ENCODE assay signal across 16 cellular contexts in genomic region chr9:112624711-112625707, GRCh38.
DNase-seq lines count a peak whose midpoint lies in the region; FAIRE-seq and TF ChIP-seq lines count a peak whose summit lies in the region.
"Had no signal": no experiment of that assay in that cellular context is flagged by ENCODE, and none has a peak within 500 bp of the region (broad histone marks: within the 10 kb centered on the region; RNA-seq: fewer than 3 reads in every experiment).

No MANE protein-coding gene starts in this region.

- no peaks in the 10 kb centered on the region for H3K36me3 ChIP-seq in bronchial epithelial cell (ENCODE audit: control insufficient read depth, insufficient read depth, low read length)
- H3K36me3 ChIP-seq: MG63 had no signal

- H3K4me3 Mint-ChIP-seq in progenitor cell of endocrine pancreas (ENCODE audit: low read depth), result no peak overlapping the region
- H3K4me3 Mint-ChIP-seq: CD8-positive, alpha-beta memory T cell had no signal

- H3K4me1 Mint-ChIP-seq in progenitor cell of endocrine pancreas (ENCODE audit: low read depth), result peaks cover 5% of the 10 kb centered on the region
- H3K4me1 Mint-ChIP-seq: CD8-positive, alpha-beta memory T cell had no signal

- peak overlapping the region; percentile 41 for H3K27ac Mint-ChIP-seq in progenitor cell of endocrine pancreas
- H3K27ac Mint-ChIP-seq: CD8-positive, alpha-beta memory T cell had no signal

- H3K4me3 ChIP-seq in bronchial epithelial cell (ENCODE audit: low read depth, low read length), result no peak overlapping the region
- H3K4me3 ChIP-seq: MG63, PC-9 had no signal

- CTCF ChIA-PET in HEK293T (lab: Yijun Ruan, JAX), result no interaction called here

- POLR2A ChIA-PET in HEK293T (lab: Yijun Ruan, JAX), result no interaction called here

- TF ChIP-seq CTCF in bronchial epithelial cell (IDR thresholded peaks at IDR 0.05; ENCODE audit: insufficient read depth, low read length, severe bottlenecking) (no peak), progenitor cell of endocrine pancreas (IDR thresholded peaks at IDR 0.05; ENCODE audit: unreplicated experiment) (no peak), GM20000 (IDR thresholded peaks at IDR 0.05; ENCODE audit: extremely low read depth, missing control alignments) (no peak)

- H3K36me3 Mint-ChIP-seq in progenitor cell of endocrine pancreas (ENCODE audit: insufficient read depth), result peaks cover 5% of the 10 kb centered on the region
- H3K36me3 Mint-ChIP-seq: CD8-positive, alpha-beta memory T cell had no signal

- FAIRE-seq in bronchial epithelial cell (lab: Jason Lieb, UNC), result no peak

- peak; percentile 15 for DNase-seq in NCI-H2107 treated with DMSO at 0.1 percent for 48 hours (lab: John Stamatoyannopoulos, UW; ENCODE audit: unreplicated experiment)
- DNase-seq in NCI-H2107 (lab: John Stamatoyannopoulos, UW), result no peak
- DNase-seq in M059J (ENCODE audit: low read depth), result peak; percentile 66
- peak; percentile 37 for DNase-seq in bronchial epithelial cell (ENCODE audit: low read depth)
- DNase-seq in progenitor cell of endocrine pancreas (ENCODE audit: low spot score, unreplicated experiment), result no peak
- DNase-seq in HEK293T (ENCODE audit: extremely low spot score), result no peak
- no peak for DNase-seq in GM20000 (ENCODE audit: low spot score)
- no peak for DNase-seq in MV-4-11 (lab: John Stamatoyannopoulos, UW)
- DNase-seq: CD8-positive, alpha-beta memory T cell; EL; KG1; MG63; NCI-H187 treated with DMSO at 0.1 percent for 48 hours; NCI-H2227 treated with DMSO at 0.1 percent for 48 hours; NCI-H526 treated with DMSO at 0.1 percent for 48 hours; PC-9 had no signal

- H3K27me3 Mint-ChIP-seq in progenitor cell of endocrine pancreas, result no peaks in the 10 kb centered on the region
- H3K27me3 Mint-ChIP-seq: CD8-positive, alpha-beta memory T cell had no signal

- no peaks in the 10 kb centered on the region for H3K27me3 ChIP-seq in bronchial epithelial cell (ENCODE audit: control insufficient read depth, insufficient read depth, low read length)
- H3K27me3 ChIP-seq: MG63 had no signal

- H3K9me3 Mint-ChIP-seq in progenitor cell of endocrine pancreas (ENCODE audit: low read depth), result no peaks in the 10 kb centered on the region
- H3K9me3 Mint-ChIP-seq: CD8-positive, alpha-beta memory T cell had no signal

TF ChIP-seq in HEK293T, 16 proteins besides CTCF, POLR2A, EP300 and RAD21:
- TF ChIP-seq NFRKB (IDR thresholded peaks at IDR 0.05), result no peak
- no peak for TF ChIP-seq ARNT (IDR thresholded peaks at IDR 0.05)
- TF ChIP-seq CTBP1 (IDR thresholded peaks at IDR 0.05; ENCODE audit: borderline replicate concordance), result no peak
- no peak for TF ChIP-seq TARDBP (IDR thresholded peaks at IDR 0.05)
- TF ChIP-seq BHLHE40 (IDR thresholded peaks at IDR 0.05; ENCODE audit: borderline replicate concordance), result no peak
- no peak for TF ChIP-seq SUZ12 (IDR thresholded peaks at IDR 0.05)
- no peak for TF ChIP-seq HDGF (IDR thresholded peaks at IDR 0.05; ENCODE audit: borderline replicate concordance)
- TF ChIP-seq ELF4 (IDR thresholded peaks at IDR 0.05), result no peak
- TF ChIP-seq FOXK2 (IDR thresholded peaks at IDR 0.05), result no peak
- no peak for TF ChIP-seq SP1 (IDR thresholded peaks at IDR 0.05)
- no peak for TF ChIP-seq PKNOX1 (IDR thresholded peaks at IDR 0.05)
- TF ChIP-seq FOXM1 (IDR thresholded peaks at IDR 0.05; ENCODE audit: borderline replicate concordance), result no peak
- no peak for TF ChIP-seq LEF1 (IDR thresholded peaks at IDR 0.05; ENCODE audit: borderline replicate concordance)
- no peak for TF ChIP-seq FOXA1 (IDR thresholded peaks at IDR 0.05)
- TF ChIP-seq ZNF384 (IDR thresholded peaks at IDR 0.05), result no peak
- TF ChIP-seq L3MBTL2 (conservative IDR thresholded peaks at IDR 0.05), result no peak
TF ChIP-seq in HEK293T: peak in this region for 0.

Comparison
In these comparisons a context has a peak if more than half of its experiments do, and no peak if none do; other contexts are left out.
1. DNase-seq: peak in NCI-H2107 treated with DMSO at 0.1 percent for 48 hours (single experiment), M059J (single experiment) and bronchial epithelial cell (single experiment); none in NCI-H2107 (single experiment), progenitor cell of endocrine pancreas (single experiment), HEK293T (single experiment), GM20000 (single experiment) and MV-4-11 (single experiment).